In genomic region chr6:35213161-35213823, GRCh38 we compare ENCODE assay signal across 1 cellular context.
A peak's percentile ranks its signal among the peaks of the same experiment; 100 is the strongest.
TF ChIP-seq lines count a peak whose summit lies in the region.

No MANE protein-coding gene starts in this region.

TF ChIP-seq in HepG2, 621 proteins besides CTCF, POLR2A, EP300 and RAD21 (continued from another document):
- TF ChIP-seq ZNF800 (CRISPR knock-in tag; IDR thresholded peaks at IDR 0.05), result peak; percentile 75; the same call in 1 of the 2 replicates
- 0 out of 2 replicates have a peak, but pooled peaks have one; percentile 14 for TF ChIP-seq HDAC1 (CRISPR knock-in tag; IDR thresholded peaks at IDR 0.05)
- TF ChIP-seq MTF1 (CRISPR knock-in tag; IDR thresholded peaks at IDR 0.05), result no peak
- TF ChIP-seq KDM5B (CRISPR knock-in tag; IDR thresholded peaks at IDR 0.05; ENCODE audit: borderline replicate concordance), result peak; percentile 14; the same call in 1 of the 2 replicates
- TF ChIP-seq ZNF530 (CRISPR knock-in tag; IDR thresholded peaks at IDR 0.05; ENCODE audit: low read depth), result no peak
- TF ChIP-seq NCOR1 (IDR thresholded peaks at IDR 0.05; ENCODE audit: borderline replicate concordance, low read length), result no peak
- TF ChIP-seq RXRA (CRISPR knock-in tag; IDR thresholded peaks at IDR 0.05), result no peak
- TF ChIP-seq ZBTB33 (CRISPR knock-in tag; IDR thresholded peaks at IDR 0.05), result peak; percentile 11; the same call in 1 of the 2 replicates
- 0 out of 2 replicates have a peak, but pooled peaks have one; percentile 11 for TF ChIP-seq SAP130 (CRISPR knock-in tag; IDR thresholded peaks at IDR 0.05; ENCODE audit: low read depth)
- TF ChIP-seq RFX5 (IDR thresholded peaks at IDR 0.05; ENCODE audit: low read depth, low read length), result no peak
- no peak for TF ChIP-seq CREM (IDR thresholded peaks at IDR 0.05)
- no peak for TF ChIP-seq CREM (CRISPR knock-in tag; IDR thresholded peaks at IDR 0.05)
- TF ChIP-seq KAT2B (IDR thresholded peaks at IDR 0.05; ENCODE audit: borderline replicate concordance, low read depth, low read length), result peak; percentile 69; the same call in 1 of the 2 replicates
- TF ChIP-seq ZNF687 (CRISPR knock-in tag; IDR thresholded peaks at IDR 0.05), result peak; percentile 2
- TF ChIP-seq ZNF652 (CRISPR knock-in tag; IDR thresholded peaks at IDR 0.05; ENCODE audit: borderline replicate concordance, low read depth), result no peak
- peak; percentile 16 for TF ChIP-seq AGO2 (optimal IDR thresholded peaks at IDR 0.05; ENCODE audit: low read depth, low read length)
TF ChIP-seq in HepG2: peak in this region for 16.
